9 cellular contexts compared by ENCODE assay signal in genomic region chr11:63537293-63538101, GRCh38. TPM values are rescaled to one million over a fixed set of nuclear protein-coding genes. Genes with fewer than 3 reads are reported as not detected.
DNase-seq lines count a peak whose midpoint lies in the region; ATAC-seq and TF ChIP-seq lines count a peak whose summit lies in the region.
"Had no signal": no experiment of that assay in that cellular context is flagged by ENCODE, and none has a peak within 500 bp of the region (broad histone marks: within the 10 kb centered on the region; RNA-seq: fewer than 3 reads in every experiment).

No MANE protein-coding gene starts in this region.

- H3K4me3 ChIP-seq in KMS-11 (IDR thresholded peaks at IDR 0.05; ENCODE audit: insufficient read depth, low read depth, low read length) (peak overlapping the region; percentile 34), hepatocyte (no peak overlapping the region), skeletal muscle tissue (ENCODE audit: low read length in 3 of 3) (peak overlapping the region; percentile 71 to 82 (median 78))

- TF ChIP-seq CTCF in KMS-11 (conservative IDR thresholded peaks at IDR 0.05; ENCODE audit: low read depth, low read length): no peak
- TF ChIP-seq CTCF in hepatocyte (IDR thresholded peaks at IDR 0.05; ENCODE audit: poor library complexity): no peak

- DNase-seq in AG08396 (ENCODE audit: low spot score) (peak; percentile 42), anterior cingulate cortex (lab: John Stamatoyannopoulos, UW) (peak in 57 of 58 donors; percentile 21 to 89 (median 70)), hepatocyte (ENCODE audit: low spot score) (no peak), GDM1 (lab: John Stamatoyannopoulos, UW) (no peak)

- H4K20me1 ChIP-seq in KMS-11 (ENCODE audit: insufficient read depth) (no peaks in the 10 kb centered on the region), hepatocyte (ENCODE audit: insufficient read depth, poor library complexity, severe bottlenecking) (no peaks in the 10 kb centered on the region)

- H3K9me3 ChIP-seq in hepatocyte (ENCODE audit: low read depth): no peaks in the 10 kb centered on the region
- H3K9me3 ChIP-seq in skeletal muscle tissue (ENCODE audit: control insufficient read depth in 3 of 3, low read length in 3 of 3): no peaks in the 10 kb centered on the region

- H3K9me2 ChIP-seq in hepatocyte (replicated peaks; ENCODE audit: insufficient read depth): no peaks in the 10 kb centered on the region

- H3K79me2 ChIP-seq in KMS-11 (ENCODE audit: insufficient read depth, low read depth) (no peaks in the 10 kb centered on the region), hepatocyte (no peaks in the 10 kb centered on the region)

- WGBS in hepatocyte (ENCODE audit: low lambda C conversion rate, missing lambda C conversion rate): 71% methylated on average over 8 of the region's 8 CpGs

- H3K27ac ChIP-seq in KMS-11 (peak overlapping the region; percentile 80), hepatocyte (peak overlapping the region; percentile 21), skeletal muscle tissue (ENCODE audit: low read depth, low read length) (peak overlapping the region; percentile 88)

- H3K9ac ChIP-seq in KMS-11 (peak overlapping the region; percentile 49), skeletal muscle tissue (ENCODE audit: low read depth in 1 of 3, low read length in 3 of 3) (peak overlapping the region; percentile 69 to 81 (median 80))

- H3K4me2 ChIP-seq in KMS-11 (peak overlapping the region; percentile 90), hepatocyte (peak overlapping the region; percentile 65)

- H3K36me3 ChIP-seq in KMS-11 (ENCODE audit: insufficient read depth): no peaks in the 10 kb centered on the region
- no peaks in the 10 kb centered on the region for H3K36me3 ChIP-seq in hepatocyte (replicated peaks; ENCODE audit: insufficient read depth, low read depth)
- no peaks in the 10 kb centered on the region for H3K36me3 ChIP-seq in skeletal muscle tissue (ENCODE audit: control insufficient read depth in 3 of 3, insufficient read depth in 3 of 3, low read length in 3 of 3)

- H3K4me1 ChIP-seq in KMS-11 (ENCODE audit: low read depth, poor library complexity, severe bottlenecking): peaks cover 63% of the 10 kb centered on the region
- peaks cover 10% of the 10 kb centered on the region for H3K4me1 ChIP-seq in hepatocyte (ENCODE audit: insufficient read depth)
- H3K4me1 ChIP-seq in skeletal muscle tissue (ENCODE audit: control insufficient read depth in 3 of 3, insufficient read depth in 3 of 3, low read length in 3 of 3): peaks cover 18 to 28% (median 24%) of the 10 kb centered on the region in 3 donors

- H3K27me3 ChIP-seq in KMS-11 (ENCODE audit: insufficient read depth, low read depth): no peaks in the 10 kb centered on the region
- H3K27me3 ChIP-seq in hepatocyte: no peaks in the 10 kb centered on the region
- H3K27me3 ChIP-seq in skeletal muscle tissue (ENCODE audit: control insufficient read depth in 3 of 3, insufficient read depth in 3 of 3, low read length in 3 of 3): no peaks in the 10 kb centered on the region

- H2AFZ ChIP-seq in KMS-11 (ENCODE audit: low read depth) (peak overlapping the region; percentile 38; the same call in 1 of the 2 replicates), hepatocyte (peak overlapping the region; percentile 15)

- ATAC-seq in GM18861 (IDR thresholded peaks at IDR 0.05; ENCODE audit: unreplicated experiment) (no peak), HG03565 (IDR thresholded peaks at IDR 0.05; ENCODE audit: unreplicated experiment) (no peak)

RNA-seq across cellular contexts. Expression of gene PLAAT4, which starts 0.9 kb away (rescaled TPM):
- total RNA-seq in hepatocyte: 13.7 and 17.5 TPM in 2 replicates
- 7.9 and 16.0 TPM in 2 replicates for polyA plus RNA-seq in hepatocyte
- 6.3 TPM for total RNA-seq in skeletal muscle tissue

RNA-seq across cellular contexts. Expression of gene PLAAT2, which starts 25.7 kb away (rescaled TPM):
- total RNA-seq in hepatocyte (0.77 and 1.2 TPM in 2 replicates), skeletal muscle tissue (not detected)
- polyA plus RNA-seq in hepatocyte: 1.9 and 3.0 TPM in 2 replicates
- total RNA-seq: frontal cortex had no signal

RNA-seq across cellular contexts. Expression of gene LGALS12, which starts 31.6 kb away (rescaled TPM):
- not detected in 2 replicates for total RNA-seq in hepatocyte
- not detected in 2 replicates for polyA plus RNA-seq in hepatocyte
- total RNA-seq in skeletal muscle tissue: 9.9 TPM
- total RNA-seq: frontal cortex had no signal

RNA-seq across cellular contexts. Expression of gene PLAAT5, which starts 46.5 kb away (rescaled TPM):
- total RNA-seq in hepatocyte (0.92 and 1.6 TPM in 2 replicates), skeletal muscle tissue (3.7 TPM)
- 0.18 and 0.95 TPM in 2 replicates for polyA plus RNA-seq in hepatocyte

Comparison
In these comparisons a context has a peak if more than half of its experiments do, and no peak if none do; other contexts are left out.
1. DNase-seq: peak in AG08396 (single experiment) and anterior cingulate cortex (57 of 58); none in hepatocyte (single experiment) and GDM1 (single experiment).
2. H3K27ac ChIP-seq: peak in every context shown above with its lines; median percentile 88 in skeletal muscle tissue; 80 in KMS-11; 21 in hepatocyte.
3. RNA of gene LGALS12, which starts 31.6 kb away (total RNA-seq): 9.9 TPM in skeletal muscle tissue (single experiment); not detected in hepatocyte; every median in the first group is over 10 times any median in the second.